Comparison of ENCODE assay signal across 34 cellular contexts in genomic region chr6:121376411-121376810, GRCh38. TPM values are rescaled to one million over a fixed set of nuclear protein-coding genes. Genes with fewer than 3 reads are reported as not detected.
"Had no signal": no experiment of that assay in that cellular context is flagged by ENCODE, and none has a peak within 500 bp of the region (broad histone marks: within the 10 kb centered on the region; RNA-seq: fewer than 3 reads in every experiment).

No MANE protein-coding gene starts in this region.

- H3K27ac ChIP-seq: adrenal gland, body of pancreas, brain microvascular endothelial cell, breast epithelium, VCaP had no signal

- ATAC-seq: activated CD4-positive, alpha-beta T cell treated with anti-CD3 and anti-CD28 coated beads for 36 hours; activated CD4-positive, CD25-positive, alpha-beta regulatory T cell treated with anti-CD3 and anti-CD28 coated beads, Interleukin-2, amount 50 U/mL, for 24 hours; activated CD8-positive, alpha-beta memory T cell treated with anti-CD3 and anti-CD28 coated beads, Interleukin-2, amount 10 ng/mL, durations not matched to agents 7 days and 5 days; activated CD8-positive, alpha-beta T cell treated with anti-CD3 and anti-CD28 coated beads, Interleukin-2, amount 10 ng/mL, durations not matched to agents 7 days and 5 days; body of pancreas had no signal

- H3K27ac Mint-ChIP-seq: activated CD4-positive, alpha-beta memory T cell treated with anti-CD3 and anti-CD28 coated beads, Interleukin-2, amount 10 ng/mL, durations not matched to agents 7 days and 5 days; activated CD4-positive, alpha-beta T cell treated with anti-CD3 and anti-CD28 coated beads for 36 hours; activated CD4-positive, alpha-beta T cell treated with anti-CD3 and anti-CD28 coated beads, Interleukin-2, amount 10 ng/mL, durations not matched to agents 7 days and 5 days; activated CD8-positive, alpha-beta memory T cell treated with anti-CD3 and anti-CD28 coated beads, Interleukin-2, amount 10 ng/mL, durations not matched to agents 7 days and 5 days; activated CD8-positive, alpha-beta T cell treated with anti-CD3 and anti-CD28 coated beads, Interleukin-2, amount 10 ng/mL, durations not matched to agents 7 days and 5 days; activated naive CD4-positive, alpha-beta T cell treated with anti-CD3 and anti-CD28 coated beads, Interleukin-2, amount 10 ng/mL, durations not matched to agents 7 days and 5 days; activated naive CD4-positive, alpha-beta T cell treated with anti-CD3 and anti-CD28 coated beads, Interleukin-2, amount 50 U/mL, for 24 hours; activated naive CD8-positive, alpha-beta T cell treated with anti-CD3 and anti-CD28 coated beads for 36 hours; activated T-cell treated with anti-CD3 and anti-CD28 coated beads, Interleukin-2, amount 50 U/mL, for 24 hours; activated T-helper 2 cell treated with anti-CD3 and anti-CD28 coated beads, Interferon-gamma antibody, Interleukin-2, Interleukin-4, amounts not matched to agents 10 μg/mL and 5 μg/mL and 100 μg/mL, durations not matched to agents 14 hours and 24 hours and 36 hours; T-helper 1 cell treated with Interleukin-12 subunit alpha and Interleukin-12 subunit beta and Interleukin-4 antibody, amounts not matched to agents 30 μg/mL and 1 μg/mL, for 36 hours; T-helper 2 cell treated with Interferon-gamma antibody and Interleukin-4, amounts not matched to agents 5 μg/mL and 100 μg/mL, for 36 hours had no signal

- H3K36me3 Mint-ChIP-seq: activated CD8-positive, alpha-beta memory T cell treated with anti-CD3 and anti-CD28 coated beads, Interleukin-2, amount 10 ng/mL, durations not matched to agents 7 days and 5 days; activated naive CD4-positive, alpha-beta T cell treated with anti-CD3 and anti-CD28 coated beads, Interleukin-2, amount 10 ng/mL, durations not matched to agents 7 days and 5 days; activated naive CD4-positive, alpha-beta T cell treated with anti-CD3 and anti-CD28 coated beads, Interleukin-2, amount 50 U/mL, for 24 hours; activated naive CD8-positive, alpha-beta T cell treated with anti-CD3 and anti-CD28 coated beads for 36 hours had no signal

- H3K36me3 ChIP-seq: adrenal gland, brain microvascular endothelial cell, breast epithelium had no signal

- H3K27me3 Mint-ChIP-seq: activated CD4-positive, alpha-beta memory T cell treated with anti-CD3 and anti-CD28 coated beads, Interleukin-2, amount 10 ng/mL, durations not matched to agents 7 days and 5 days; activated CD4-positive, alpha-beta T cell treated with anti-CD3 and anti-CD28 coated beads, Interleukin-2, amount 10 ng/mL, durations not matched to agents 7 days and 5 days; activated naive CD4-positive, alpha-beta T cell treated with anti-CD3 and anti-CD28 coated beads, Interleukin-2, amount 10 ng/mL, durations not matched to agents 7 days and 5 days; activated naive CD4-positive, alpha-beta T cell treated with anti-CD3 and anti-CD28 coated beads, Interleukin-2, amount 50 U/mL, for 24 hours had no signal

- H3K4me1 ChIP-seq: adrenal gland, body of pancreas, breast epithelium had no signal

- DNase-seq: activated CD4-positive, alpha-beta memory T cell treated with anti-CD3 and anti-CD28 coated beads, Interleukin-2, amount 10 ng/mL, durations not matched to agents 7 days and 5 days; activated CD4-positive, alpha-beta T cell treated with anti-CD3 and anti-CD28 coated beads for 1 hour; activated CD4-positive, alpha-beta T cell treated with anti-CD3 and anti-CD28 coated beads for 36 hours; activated CD4-positive, alpha-beta T cell treated with anti-CD3 and anti-CD28 coated beads for 48 hours; activated CD4-positive, alpha-beta T cell treated with anti-CD3 and anti-CD28 coated beads, Interleukin-2, amount 10 ng/mL, durations not matched to agents 7 days and 5 days; activated CD4-positive, alpha-beta T cell treated with anti-CD3 and anti-CD28 coated beads, Interleukin-2, amount 50 U/mL, for 48 hours; activated CD4-positive, CD25-positive, alpha-beta regulatory T cell; activated CD8-positive, alpha-beta memory T cell treated with anti-CD3 and anti-CD28 coated beads for 24 hours; activated CD8-positive, alpha-beta memory T cell treated with anti-CD3 and anti-CD28 coated beads, Interleukin-2, amount 10 ng/mL, durations not matched to agents 7 days and 5 days; activated CD8-positive, alpha-beta memory T cell treated with anti-CD3 and anti-CD28 coated beads, Interleukin-2, amount 50 U/mL, for 48 hours; activated CD8-positive, alpha-beta T cell treated with anti-CD3 and anti-CD28 coated beads, Interleukin-2, amount 10 ng/mL, durations not matched to agents 7 days and 5 days; activated effector memory CD4-positive, alpha-beta T cell treated with Interleukin-2 at 50 U/mL for 16 hours; activated gamma-delta T cell; activated naive CD4-positive, alpha-beta T cell treated with anti-CD3 and anti-CD28 coated beads, Interleukin-2, amount 10 ng/mL, durations not matched to agents 7 days and 5 days; activated naive CD4-positive, alpha-beta T cell treated with Interleukin-2 at 50 U/mL for 16 hours; activated naive CD8-positive, alpha-beta T cell treated with anti-CD3 and anti-CD28 coated beads for 36 hours; activated T-cell treated with anti-CD3 and anti-CD28 coated beads, Interleukin-2, amount 50 U/mL, for 24 hours; activated T-cell treated with anti-CD3 and anti-CD28 coated beads, Interleukin-2, amount 50 U/mL, for 48 hours; adrenal gland; amniotic stem cell; aorta; body of pancreas; brain microvascular endothelial cell; central memory CD4-positive, alpha-beta T cell; T-helper 1 cell; T-helper 2 cell; T-helper 9 cell had no signal

- H3K4me3 Mint-ChIP-seq: activated CD4-positive, alpha-beta memory T cell treated with anti-CD3 and anti-CD28 coated beads, Interleukin-2, amount 10 ng/mL, durations not matched to agents 7 days and 5 days; activated CD4-positive, alpha-beta T cell treated with anti-CD3 and anti-CD28 coated beads for 36 hours; activated CD4-positive, alpha-beta T cell treated with anti-CD3 and anti-CD28 coated beads, Interleukin-2, amount 10 ng/mL, durations not matched to agents 7 days and 5 days; activated CD8-positive, alpha-beta memory T cell treated with anti-CD3 and anti-CD28 coated beads, Interleukin-2, amount 10 ng/mL, durations not matched to agents 7 days and 5 days; activated CD8-positive, alpha-beta T cell treated with anti-CD3 and anti-CD28 coated beads, Interleukin-2, amount 10 ng/mL, durations not matched to agents 7 days and 5 days; activated naive CD4-positive, alpha-beta T cell treated with anti-CD3 and anti-CD28 coated beads, Interleukin-2, amount 10 ng/mL, durations not matched to agents 7 days and 5 days; activated naive CD4-positive, alpha-beta T cell treated with anti-CD3 and anti-CD28 coated beads, Interleukin-2, amount 50 U/mL, for 24 hours; activated naive CD8-positive, alpha-beta T cell treated with anti-CD3 and anti-CD28 coated beads for 36 hours; activated T-cell treated with anti-CD3 and anti-CD28 coated beads, Interleukin-2, amount 50 U/mL, for 24 hours; T-helper 1 cell treated with Interleukin-12 subunit alpha and Interleukin-12 subunit beta and Interleukin-4 antibody, amounts not matched to agents 30 μg/mL and 1 μg/mL, for 36 hours; T-helper 2 cell treated with Interferon-gamma antibody and Interleukin-4, amounts not matched to agents 5 μg/mL and 100 μg/mL, for 36 hours had no signal

- H3K4me3 ChIP-seq: adrenal gland, body of pancreas, breast epithelium had no signal

- H3K9me3 ChIP-seq: body of pancreas had no signal

- H3K4me1 Mint-ChIP-seq: activated CD4-positive, alpha-beta memory T cell treated with anti-CD3 and anti-CD28 coated beads, Interleukin-2, amount 10 ng/mL, durations not matched to agents 7 days and 5 days; activated CD4-positive, alpha-beta T cell treated with anti-CD3 and anti-CD28 coated beads for 36 hours; activated CD4-positive, alpha-beta T cell treated with anti-CD3 and anti-CD28 coated beads, Interleukin-2, amount 10 ng/mL, durations not matched to agents 7 days and 5 days; activated CD8-positive, alpha-beta memory T cell treated with anti-CD3 and anti-CD28 coated beads, Interleukin-2, amount 10 ng/mL, durations not matched to agents 7 days and 5 days; activated naive CD4-positive, alpha-beta T cell treated with anti-CD3 and anti-CD28 coated beads, Interleukin-2, amount 10 ng/mL, durations not matched to agents 7 days and 5 days; activated naive CD4-positive, alpha-beta T cell treated with anti-CD3 and anti-CD28 coated beads, Interleukin-2, amount 50 U/mL, for 24 hours; activated naive CD8-positive, alpha-beta T cell treated with anti-CD3 and anti-CD28 coated beads for 36 hours had no signal

- H3K9me3 Mint-ChIP-seq: activated CD4-positive, alpha-beta memory T cell treated with anti-CD3 and anti-CD28 coated beads, Interleukin-2, amount 10 ng/mL, durations not matched to agents 7 days and 5 days; activated CD4-positive, alpha-beta T cell treated with anti-CD3 and anti-CD28 coated beads, Interleukin-2, amount 10 ng/mL, durations not matched to agents 7 days and 5 days; activated naive CD4-positive, alpha-beta T cell treated with anti-CD3 and anti-CD28 coated beads, Interleukin-2, amount 50 U/mL, for 24 hours; activated T-helper 2 cell treated with anti-CD3 and anti-CD28 coated beads, Interferon-gamma antibody, Interleukin-2, Interleukin-4, amounts not matched to agents 10 μg/mL and 5 μg/mL and 100 μg/mL, durations not matched to agents 14 hours and 24 hours and 36 hours; T-helper 1 cell treated with Interleukin-12 subunit alpha and Interleukin-12 subunit beta and Interleukin-4 antibody, amounts not matched to agents 30 μg/mL and 1 μg/mL, for 36 hours; T-helper 2 cell treated with Interferon-gamma antibody and Interleukin-4, amounts not matched to agents 5 μg/mL and 100 μg/mL, for 36 hours had no signal

- H3K27me3 ChIP-seq: adrenal gland, body of pancreas, brain microvascular endothelial cell, breast epithelium had no signal

RNA-seq across cellular contexts. Expression of gene GJA1, which starts 59.0 kb away (rescaled TPM):
- total RNA-seq: activated CD4-positive, alpha-beta memory T cell treated with anti-CD3 and anti-CD28 coated beads, Interleukin-2, amount 10 ng/mL, durations not matched to agents 7 days and 5 days; activated CD4-positive, alpha-beta T cell treated with anti-CD3 and anti-CD28 coated beads, Interleukin-2, amount 10 ng/mL, durations not matched to agents 7 days and 5 days; activated CD8-positive, alpha-beta memory T cell treated with anti-CD3 and anti-CD28 coated beads, Interleukin-2, amount 10 ng/mL, durations not matched to agents 7 days and 5 days; activated CD8-positive, alpha-beta T cell treated with anti-CD3 and anti-CD28 coated beads, Interleukin-2, amount 10 ng/mL, durations not matched to agents 7 days and 5 days; activated T-helper 2 cell treated with anti-CD3 and anti-CD28 coated beads, Interferon-gamma antibody, Interleukin-2, Interleukin-4, amounts not matched to agents 10 μg/mL and 5 μg/mL and 100 μg/mL, durations not matched to agents 14 hours and 24 hours and 36 hours had no signal
